In the genomic region with DNA sequence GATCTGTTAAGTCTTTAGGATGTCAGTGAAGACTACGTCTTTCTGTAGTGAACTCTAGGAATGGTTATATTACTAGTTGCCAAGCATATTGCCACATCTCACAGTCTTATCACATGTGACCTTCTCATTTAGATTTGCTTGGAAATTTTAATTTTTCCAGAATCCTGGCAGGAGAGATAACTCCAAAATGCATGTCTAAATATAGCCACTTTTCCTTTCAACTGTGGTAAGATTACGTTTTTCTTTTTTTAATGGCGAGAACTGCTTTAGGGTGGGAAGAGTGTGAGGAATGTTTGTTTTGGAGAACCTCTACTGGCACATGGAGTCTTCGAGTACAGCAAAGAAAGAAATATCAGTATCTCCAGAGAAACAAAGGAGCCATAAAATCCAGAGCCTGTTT, we compare ENCODE assay signal across 26 cellular contexts.
DNase-seq lines count a peak whose midpoint lies in the region; ATAC-seq, FAIRE-seq and TF ChIP-seq lines count a peak whose summit lies in the region.
"Had no signal": no experiment of that assay in that cellular context is flagged by ENCODE, and none has a peak within 500 bp of the region (broad histone marks: within the 10 kb centered on the region; RNA-seq: fewer than 3 reads in every experiment).

No MANE protein-coding gene starts in this region.

- no peaks in the 10 kb centered on the region for H3K27me3 Mint-ChIP-seq in astrocyte (ENCODE audit: low read depth, unreplicated experiment)
- H3K27me3 Mint-ChIP-seq: CD4-positive, alpha-beta memory T cell; IgD-negative memory B cell had no signal

- no CpG with 5 or more reads among the region's 4 CpGs for WGBS in IMR-90 (ENCODE audit: extremely low coverage in 2 of 2, insufficient read length in 1 of 2), 2 experiments
- WGBS in sigmoid colon, 2 donors, result 76 to 87% methylated on average over 4 of the region's 4 CpGs

- H3K4me3 ChIP-seq in IMR-90 (ENCODE audit: insufficient read depth, low read depth, low read length) (no peak overlapping the region), astrocyte (ENCODE audit: insufficient read depth, low read depth, low read length) (no peak overlapping the region), endothelial cell of umbilical vein (replicated peaks in 1 of 3; ENCODE audit: insufficient read depth in 1 of 3, low read depth in 1 of 3, low read length in 3 of 3) (no peak overlapping the region), osteoblast (ENCODE audit: insufficient read depth, low read length) (no peak overlapping the region), sigmoid colon (no peak overlapping the region)
- H3K4me3 ChIP-seq: GM12878, GM23248, SK-N-MC had no signal

- no TSS peak for BruUV-seq in IMR-90 (replicated peaks; lab: Mats Ljungman, UMichigan)
- BruUV-seq in endothelial cell of umbilical vein (replicated peaks; lab: Mats Ljungman, UMichigan), result no TSS peak

- dilution Hi-C loops in IMR-90 (cut with HindIII; ENCODE audit: low sequenced_read_pairs, unreplicated experiment) (no loop called here), endothelial cell of umbilical vein (cut with MboI; ENCODE audit: extremely low pct_ligation_motif_present, low sequenced_read_pairs) (no loop called here)

- H3K79me1 ChIP-seq in IMR-90 (ENCODE audit: low read depth in 1 of 2, low read length in 2 of 2), result no peaks in the 10 kb centered on the region

- H3K9me3 ChIP-seq in IMR-90 (ENCODE audit: control insufficient read depth, insufficient read depth, low read length) (no peaks in the 10 kb centered on the region), astrocyte (ENCODE audit: insufficient read depth, low read depth, low read length) (no peaks in the 10 kb centered on the region), endothelial cell of umbilical vein (replicated peaks; ENCODE audit: control insufficient read depth, insufficient read depth, low read length) (no peaks in the 10 kb centered on the region), osteoblast (ENCODE audit: low read depth, low read length) (no peaks in the 10 kb centered on the region), sigmoid colon (no peaks in the 10 kb centered on the region)

- H3K79me2 ChIP-seq in astrocyte (ENCODE audit: insufficient read depth, low read length) (no peaks in the 10 kb centered on the region), endothelial cell of umbilical vein (ENCODE audit: control insufficient read depth, insufficient read depth, low read length) (no peaks in the 10 kb centered on the region), osteoblast (ENCODE audit: insufficient read depth, low read length) (no peaks in the 10 kb centered on the region)

- FAIRE-seq in astrocyte (lab: Jason Lieb, UNC) (no peak), endothelial cell of umbilical vein (lab: Jason Lieb, UNC) (no peak)
- FAIRE-seq: GM12878 had no signal

- TF ChIP-seq CTCF in IMR-90 (conservative IDR thresholded peaks at IDR 0.05; ENCODE audit: low read depth, low read length) (no peak), astrocyte (IDR thresholded peaks at IDR 0.05; ENCODE audit: insufficient read depth, low read depth, low read length) (no peak), endothelial cell of umbilical vein (IDR thresholded peaks at IDR 0.05; ENCODE audit: extremely low read depth in 1 of 2, insufficient read depth in 1 of 2, low read depth in 1 of 2, low read length in 2 of 2) (no peak), osteoblast (IDR thresholded peaks at IDR 0.05; ENCODE audit: extremely low read depth, low read depth, low read length) (no peak), sigmoid colon (IDR thresholded peaks at IDR 0.05) (no peak)

- no peaks in the 10 kb centered on the region for H3K9me3 Mint-ChIP-seq in astrocyte (ENCODE audit: unreplicated experiment)

- H3K27ac ChIP-seq in IMR-90 (ENCODE audit: insufficient read depth, low read length) (no peak overlapping the region), astrocyte (ENCODE audit: low read depth, low read length) (no peak overlapping the region), endothelial cell of umbilical vein (ENCODE audit: insufficient read depth, low read depth, low read length) (no peak overlapping the region), osteoblast (ENCODE audit: low read depth, low read length) (peak overlapping the region; percentile 23), sigmoid colon (no peak overlapping the region)
- H3K27ac ChIP-seq: GM23248, KMS-11, SK-N-MC had no signal

- H3K18ac ChIP-seq in IMR-90 (ENCODE audit: low read depth, low read length), result no peak overlapping the region

- ATAC-seq in IMR-90 (ENCODE audit: low read depth) (no peak), HG03457 (IDR thresholded peaks at IDR 0.05; ENCODE audit: unreplicated experiment) (no peak)
- ATAC-seq: GM12878 had no signal

- H3K4me2 ChIP-seq in IMR-90 (ENCODE audit: low read depth, low read length) (no peak overlapping the region), astrocyte (ENCODE audit: low read length) (no peak overlapping the region), endothelial cell of umbilical vein (ENCODE audit: insufficient read depth, low read length) (no peak overlapping the region), osteoblast (ENCODE audit: insufficient read depth, low read length) (peak overlapping the region; percentile 32)
- H3K4me2 ChIP-seq: KMS-11 had no signal

- H3K4me1 ChIP-seq in IMR-90 (ENCODE audit: control insufficient read depth, insufficient read depth, low read length) (peaks cover 4% of the 10 kb centered on the region; the same call in 1 of the 2 replicates), astrocyte (ENCODE audit: insufficient read depth, low read length) (peaks cover 12% of the 10 kb centered on the region), endothelial cell of umbilical vein (ENCODE audit: control insufficient read depth, extremely low read depth, insufficient read depth, low read length) (peaks cover 3% of the 10 kb centered on the region), osteoblast (ENCODE audit: insufficient read depth, low read length) (peaks cover 42% of the 10 kb centered on the region), sigmoid colon (peaks cover 0 to 14% (median 8%) of the 10 kb centered on the region in 4 donors)

- TF ChIP-seq POLR2A in IMR-90 (IDR thresholded peaks at IDR 0.05; ENCODE audit: low read depth, low read length), result no peak
- no peak for TF ChIP-seq POLR2A in endothelial cell of umbilical vein (IDR thresholded peaks at IDR 0.05; ENCODE audit: low read depth, low read length)
- TF ChIP-seq POLR2A in sigmoid colon (IDR thresholded peaks at IDR 0.05), result no peak

- H4K20me1 ChIP-seq in IMR-90 (ENCODE audit: insufficient read depth, low read length) (no peaks in the 10 kb centered on the region), astrocyte (ENCODE audit: insufficient read depth, low read length) (no peaks in the 10 kb centered on the region), endothelial cell of umbilical vein (replicated peaks; ENCODE audit: control insufficient read depth, extremely low read depth, insufficient read depth, low read length) (no peaks in the 10 kb centered on the region), osteoblast (ENCODE audit: insufficient read depth, low read length) (no peaks in the 10 kb centered on the region)

- no peak for TF ChIP-seq EP300 in sigmoid colon (IDR thresholded peaks at IDR 0.05)

- no peak overlapping the region for H3K4me3 Mint-ChIP-seq in astrocyte (ENCODE audit: unreplicated experiment)
- H3K4me3 Mint-ChIP-seq: CD4-positive, alpha-beta memory T cell; IgD-negative memory B cell had no signal

- no peak overlapping the region for H4K8ac ChIP-seq in IMR-90 (ENCODE audit: low read depth in 2 of 2, low read length in 2 of 2)

- H3K9me1 ChIP-seq in IMR-90 (ENCODE audit: insufficient read depth, low read length) (no peaks in the 10 kb centered on the region), endothelial cell of umbilical vein (replicated peaks; ENCODE audit: control insufficient read depth, extremely low read depth, insufficient read depth, low read length) (no peaks in the 10 kb centered on the region)

- no peak overlapping the region for H3K56ac ChIP-seq in IMR-90 (ENCODE audit: extremely low read depth, insufficient read depth, low read length)

- H3K27ac Mint-ChIP-seq in astrocyte (ENCODE audit: unreplicated experiment), result no peak overlapping the region
- H3K27ac Mint-ChIP-seq: CD4-positive, alpha-beta memory T cell; IgD-negative memory B cell had no signal

- no peak overlapping the region for H3K4ac ChIP-seq in IMR-90 (ENCODE audit: low read depth, low read length)

- in situ Hi-C loops in IMR-90 (cut with MboI; ENCODE audit: low sequenced_read_pairs), result no loop called here

- H3K23ac ChIP-seq in IMR-90 (ENCODE audit: low read depth, low read length), result no peak overlapping the region

- intact Hi-C loops in IMR-90 (cut with micrococcal nuclease) (no loop called here), endothelial cell of umbilical vein (cut with micrococcal nuclease) (no loop called here), sigmoid colon (cut with DNase I) (no loop called here)

- H3K14ac ChIP-seq in IMR-90 (replicated peaks; ENCODE audit: low read depth, low read length), result 0 out of 2 replicates have a peak overlapping the region, but pooled peaks have one; percentile 16

- no peak overlapping the region for H2BK20ac ChIP-seq in IMR-90 (ENCODE audit: low read depth, low read length)

- POLR2A ChIA-PET in IMR-90 (lab: Charles Lee; ENCODE audit: unreplicated experiment) (no interaction called here), endothelial cell of umbilical vein (lab: Charles Lee) (no interaction called here)

- no peak overlapping the region for H2BK5ac ChIP-seq in IMR-90 (ENCODE audit: low read depth, low read length, poor library complexity, severe bottlenecking)

- no peak overlapping the region for H2AK9ac ChIP-seq in IMR-90 (replicated peaks; ENCODE audit: low read depth, low read length, poor library complexity)

- no peak for DNase-seq in IMR-90
- peak; percentile 68 for DNase-seq in astrocyte (ENCODE audit: low read depth)
- DNase-seq in endothelial cell of umbilical vein (ENCODE audit: low read depth, low spot score), result peak; percentile 54
- DNase-seq in osteoblast (ENCODE audit: insufficient read length, low spot score, missing footprints), result no peak
- no peak for DNase-seq in HPDE6-E6E7 (ENCODE audit: extremely low spot score)
- DNase-seq in sigmoid colon, result no peak
- DNase-seq: C1 segment of cervical spinal cord; CD4-positive, alpha-beta memory T cell; COR-L47; EL; GDM1; GM23248; H7; MM.1S; NCI-H1694; NCI-H2029 treated with DMSO at 0.1 percent for 48 hours; NCI-H226; NCI-H510A; NCI-H69; RPMI8226; SIG-M5 had no signal

- no peak overlapping the region for H2BK120ac ChIP-seq in IMR-90 (ENCODE audit: low read depth, low read length)

- peaks cover 25% of the 10 kb centered on the region for H3K4me1 Mint-ChIP-seq in astrocyte (ENCODE audit: low read depth, unreplicated experiment)
- H3K4me1 Mint-ChIP-seq: CD4-positive, alpha-beta memory T cell; IgD-negative memory B cell had no signal

- H2BK15ac ChIP-seq in IMR-90 (ENCODE audit: low read depth, low read length), result no peak overlapping the region

- H3K36me3 Mint-ChIP-seq in astrocyte (ENCODE audit: low read depth, unreplicated experiment), result no peaks in the 10 kb centered on the region
- H3K36me3 Mint-ChIP-seq: CD4-positive, alpha-beta memory T cell; IgD-negative memory B cell had no signal

- CTCF ChIA-PET in IMR-90 (lab: Yijun Ruan, JAX) (no interaction called here), endothelial cell of umbilical vein (lab: Charles Lee) (no interaction called here)

- no peak for TF ChIP-seq RAD21 in IMR-90 (IDR thresholded peaks at IDR 0.05; ENCODE audit: low read length)

- no peaks in the 10 kb centered on the region for H3K36me3 ChIP-seq in IMR-90 (ENCODE audit: control insufficient read depth, insufficient read depth, low read length)
- no peaks in the 10 kb centered on the region for H3K36me3 ChIP-seq in astrocyte (ENCODE audit: insufficient read depth, low read length)
- H3K36me3 ChIP-seq in endothelial cell of umbilical vein (ENCODE audit: control insufficient read depth in 2 of 2, extremely low read depth in 1 of 2, insufficient read depth in 2 of 2, low read length in 2 of 2), result no peaks in the 10 kb centered on the region
- no peaks in the 10 kb centered on the region for H3K36me3 ChIP-seq in osteoblast (ENCODE audit: insufficient read depth, low read length)
- no peaks in the 10 kb centered on the region for H3K36me3 ChIP-seq in sigmoid colon

- H3K9ac ChIP-seq in IMR-90 (ENCODE audit: low read depth, low read length), result no peak overlapping the region
- no peak overlapping the region for H3K9ac ChIP-seq in astrocyte (ENCODE audit: low read length)
- no peak overlapping the region for H3K9ac ChIP-seq in endothelial cell of umbilical vein (replicated peaks; ENCODE audit: extremely low read depth, insufficient read depth, low read length)
- H3K9ac ChIP-seq: GM23248, KMS-11 had no signal

- no peak overlapping the region for H4K5ac ChIP-seq in IMR-90 (ENCODE audit: low read depth, low read length)

- no peaks in the 10 kb centered on the region for H3K27me3 ChIP-seq in IMR-90 (ENCODE audit: control insufficient read depth, insufficient read depth, low read length)
- H3K27me3 ChIP-seq in astrocyte (ENCODE audit: insufficient read depth, low read length), result no peaks in the 10 kb centered on the region
- H3K27me3 ChIP-seq in endothelial cell of umbilical vein (ENCODE audit: control insufficient read depth in 2 of 2, insufficient read depth in 2 of 2, low read length in 2 of 2), result no peaks in the 10 kb centered on the region
- no peaks in the 10 kb centered on the region for H3K27me3 ChIP-seq in osteoblast (ENCODE audit: insufficient read depth, low read length)
- no peaks in the 10 kb centered on the region for H3K27me3 ChIP-seq in sigmoid colon

- no peak overlapping the region for H2AK5ac ChIP-seq in IMR-90 (ENCODE audit: low read depth, low read length)

- H4K91ac ChIP-seq in IMR-90 (ENCODE audit: insufficient read depth, low read depth, low read length), result no peak overlapping the region

- H2AFZ ChIP-seq in IMR-90 (replicated peaks; ENCODE audit: low read length, poor library complexity), result no peak overlapping the region
- H2AFZ ChIP-seq in astrocyte (ENCODE audit: low read depth, low read length), result no peak overlapping the region
- H2AFZ ChIP-seq in endothelial cell of umbilical vein (ENCODE audit: low read depth, low read length), result peak overlapping the region; percentile 34
- H2AFZ ChIP-seq in osteoblast (ENCODE audit: low read length), result peak overlapping the region; percentile 2
- H2AFZ ChIP-seq: GM23248 had no signal

Comparison
In these comparisons a context has a peak if more than half of its experiments do, and no peak if none do; other contexts are left out.
1. DNase-seq: peak in astrocyte (single experiment) and endothelial cell of umbilical vein (single experiment); none in IMR-90 (single experiment), osteoblast (single experiment), HPDE6-E6E7 (single experiment) and sigmoid colon (single experiment).
2. H2AFZ ChIP-seq: peak in endothelial cell of umbilical vein (single experiment) and osteoblast (single experiment); none in IMR-90 (single experiment) and astrocyte (single experiment).